In genomic region chr4:10080874-10081606, GRCh38 we compare ENCODE assay signal across 15 cellular contexts. TPM values are rescaled to one million over a fixed set of nuclear protein-coding genes. Genes with fewer than 3 reads are reported as not detected.
A peak's percentile ranks its signal among the peaks of the same experiment; 100 is the strongest.
DNase-seq lines count a peak whose midpoint lies in the region; TF ChIP-seq lines count a peak whose summit lies in the region.
"Had no signal": no experiment of that assay in that cellular context is flagged by ENCODE, and none has a peak within 500 bp of the region (broad histone marks: within the 10 kb centered on the region; RNA-seq: fewer than 3 reads in every experiment).

No MANE protein-coding gene starts in this region.

- H3K27ac Mint-ChIP-seq in activated CD4-positive, alpha-beta memory T cell treated with anti-CD3 and anti-CD28 coated beads for 36 hours = peak overlapping the region; percentile 13
- H3K27ac Mint-ChIP-seq in activated CD4-positive, alpha-beta memory T cell treated with anti-CD3 and anti-CD28 coated beads, Interleukin-2, amount 10 ng/mL, durations not matched to agents 7 days and 5 days = no peak overlapping the region
- H3K27ac Mint-ChIP-seq in immature natural killer cell = peak overlapping the region in 5 of 6 donors; percentile 10 to 80 (median 27)
- peak overlapping the region; percentile 18 for H3K27ac Mint-ChIP-seq in progenitor cell of endocrine pancreas
- H3K27ac Mint-ChIP-seq: activated B cell treated with CpG ODN at 0.5 μM for 24 hours; activated naive CD8-positive, alpha-beta T cell had no signal

- intact Hi-C loops in activated CD4-positive, alpha-beta memory T cell treated with anti-CD3 and anti-CD28 coated beads for 36 hours (cut with micrococcal nuclease) = no loop called here

- peaks cover 64% of the 10 kb centered on the region for H3K36me3 Mint-ChIP-seq in activated CD4-positive, alpha-beta memory T cell treated with anti-CD3 and anti-CD28 coated beads for 36 hours
- peaks cover 85% of the 10 kb centered on the region for H3K36me3 Mint-ChIP-seq in activated CD4-positive, alpha-beta memory T cell treated with anti-CD3 and anti-CD28 coated beads, Interleukin-2, amount 10 ng/mL, durations not matched to agents 7 days and 5 days (ENCODE audit: low read depth)
- peaks cover 13 to 46% (median 15%) of the 10 kb centered on the region in 3 donors for H3K36me3 Mint-ChIP-seq in immature natural killer cell
- H3K36me3 Mint-ChIP-seq in progenitor cell of endocrine pancreas (ENCODE audit: insufficient read depth) = peaks cover 15% of the 10 kb centered on the region
- H3K36me3 Mint-ChIP-seq: activated naive CD8-positive, alpha-beta T cell had no signal

- no peak overlapping the region for H3K4me3 Mint-ChIP-seq in activated CD4-positive, alpha-beta memory T cell treated with anti-CD3 and anti-CD28 coated beads for 36 hours
- H3K4me3 Mint-ChIP-seq in activated CD4-positive, alpha-beta memory T cell treated with anti-CD3 and anti-CD28 coated beads, Interleukin-2, amount 10 ng/mL, durations not matched to agents 7 days and 5 days = no peak overlapping the region
- no peak overlapping the region for H3K4me3 Mint-ChIP-seq in immature natural killer cell
- H3K4me3 Mint-ChIP-seq in progenitor cell of endocrine pancreas (ENCODE audit: low read depth) = no peak overlapping the region
- H3K4me3 Mint-ChIP-seq: activated B cell treated with CpG ODN at 0.5 μM for 24 hours; activated naive CD8-positive, alpha-beta T cell; neural crest cell had no signal

- H3K4me1 Mint-ChIP-seq in activated CD4-positive, alpha-beta memory T cell treated with anti-CD3 and anti-CD28 coated beads for 36 hours (ENCODE audit: low read depth) = no peaks in the 10 kb centered on the region
- H3K4me1 Mint-ChIP-seq in activated CD4-positive, alpha-beta memory T cell treated with anti-CD3 and anti-CD28 coated beads, Interleukin-2, amount 10 ng/mL, durations not matched to agents 7 days and 5 days = no peaks in the 10 kb centered on the region
- peaks cover 26 to 34% of the 10 kb centered on the region in 2 donors for H3K4me1 Mint-ChIP-seq in immature natural killer cell
- H3K4me1 Mint-ChIP-seq in progenitor cell of endocrine pancreas (ENCODE audit: low read depth) = no peaks in the 10 kb centered on the region
- H3K4me1 Mint-ChIP-seq: activated B cell treated with CpG ODN at 0.5 μM for 24 hours, neural crest cell had no signal

- in situ Hi-C loops in GM13976 (cut with MboI; ENCODE audit: low sequenced_read_pairs, unreplicated experiment) = no loop called here

- no peaks in the 10 kb centered on the region for H3K9me3 Mint-ChIP-seq in activated CD4-positive, alpha-beta memory T cell treated with anti-CD3 and anti-CD28 coated beads for 36 hours
- H3K9me3 Mint-ChIP-seq in activated CD4-positive, alpha-beta memory T cell treated with anti-CD3 and anti-CD28 coated beads, Interleukin-2, amount 10 ng/mL, durations not matched to agents 7 days and 5 days = no peaks in the 10 kb centered on the region
- H3K9me3 Mint-ChIP-seq in immature natural killer cell (no peaks in the 10 kb centered on the region), progenitor cell of endocrine pancreas (ENCODE audit: low read depth) (no peaks in the 10 kb centered on the region)
- H3K9me3 Mint-ChIP-seq: activated B cell treated with CpG ODN at 0.5 μM for 24 hours, neural crest cell had no signal

- DNase-seq in activated CD4-positive, alpha-beta memory T cell treated with anti-CD3 and anti-CD28 coated beads for 36 hours = peak; percentile 6
- no peak for DNase-seq in activated CD4-positive, alpha-beta memory T cell treated with anti-CD3 and anti-CD28 coated beads, Interleukin-2, amount 10 ng/mL, durations not matched to agents 7 days and 5 days
- DNase-seq in GM13976 (ENCODE audit: low spot score) (peak; percentile 20), immature natural killer cell (no peak), progenitor cell of endocrine pancreas (ENCODE audit: low spot score, unreplicated experiment) (no peak), NCI-H128 (lab: John Stamatoyannopoulos, UW; ENCODE audit: unreplicated experiment) (no peak), SIG-M5 (lab: John Stamatoyannopoulos, UW) (no peak), cerebellar nuclear complex (lab: John Stamatoyannopoulos, UW) (no peak)
- DNase-seq: mammary epithelial cell, NCI-H1417, NCI-H774 had no signal

- no peak for TF ChIP-seq CTCF in GM13976 (IDR thresholded peaks at IDR 0.05; ENCODE audit: borderline replicate concordance, control extremely low read depth, extremely low read depth, insufficient read depth, missing control alignments)
- TF ChIP-seq CTCF in progenitor cell of endocrine pancreas (IDR thresholded peaks at IDR 0.05; ENCODE audit: unreplicated experiment) = no peak

- no peaks in the 10 kb centered on the region for H3K27me3 Mint-ChIP-seq in activated CD4-positive, alpha-beta memory T cell treated with anti-CD3 and anti-CD28 coated beads for 36 hours
- no peaks in the 10 kb centered on the region for H3K27me3 Mint-ChIP-seq in activated CD4-positive, alpha-beta memory T cell treated with anti-CD3 and anti-CD28 coated beads, Interleukin-2, amount 10 ng/mL, durations not matched to agents 7 days and 5 days
- H3K27me3 Mint-ChIP-seq in immature natural killer cell (ENCODE audit: low read depth in 3 of 3) (peaks cover 0 to 4% (median 3%) of the 10 kb centered on the region in 3 donors), progenitor cell of endocrine pancreas (no peaks in the 10 kb centered on the region)
- H3K27me3 Mint-ChIP-seq: activated B cell treated with CpG ODN at 0.5 μM for 24 hours; activated naive CD8-positive, alpha-beta T cell had no signal

- POLR2A ChIA-PET in activated CD4-positive, alpha-beta memory T cell treated with anti-CD3 and anti-CD28 coated beads for 36 hours (lab: Charles Lee) = no interaction called here
- POLR2A ChIA-PET in activated CD4-positive, alpha-beta memory T cell treated with anti-CD3 and anti-CD28 coated beads, Interleukin-2, amount 10 ng/mL, durations not matched to agents 7 days and 5 days (lab: Charles Lee) = interaction anchor here (1.0 to 1.2 kb wide), 2 partner anchors 36 to 38 kb away, joined by 3 to 4 read pairs; partner anchors contain the start of gene WDR1

- CTCF ChIA-PET in activated CD4-positive, alpha-beta memory T cell treated with anti-CD3 and anti-CD28 coated beads for 36 hours (lab: Charles Lee) = no interaction called here
- CTCF ChIA-PET in activated CD4-positive, alpha-beta memory T cell treated with anti-CD3 and anti-CD28 coated beads, Interleukin-2, amount 10 ng/mL, durations not matched to agents 7 days and 5 days (lab: Charles Lee) = interaction anchor here (0.7 kb wide), 1 partner anchor 378 kb away, joined by 3 read pairs; no protein-coding TSS in a partner anchor

RNA-seq across cellular contexts. Expression of gene WDR1, which starts 35.6 kb away (rescaled TPM):
- total RNA-seq in activated CD4-positive, alpha-beta memory T cell treated with anti-CD3 and anti-CD28 coated beads for 36 hours = 100 to 1,000 TPM; 351 to 353 TPM
- 100 to 1,000 TPM; 463 to 465 TPM for total RNA-seq in activated CD4-positive, alpha-beta memory T cell treated with anti-CD3 and anti-CD28 coated beads, Interleukin-2, amount 10 ng/mL, durations not matched to agents 7 days and 5 days
- polyA plus RNA-seq in immature natural killer cell = 100 to 1,000 TPM; 339 to 509 (median 401) TPM
- total RNA-seq in progenitor cell of endocrine pancreas = 191 and 200 TPM in 2 replicates

RNA-seq across cellular contexts. Expression of gene SLC2A9, which starts 59.7 kb away (rescaled TPM):
- under 1 TPM; 0.10 to 0.65 TPM for total RNA-seq in activated CD4-positive, alpha-beta memory T cell treated with anti-CD3 and anti-CD28 coated beads for 36 hours
- under 1 TPM; 0.55 to 0.83 TPM for total RNA-seq in activated CD4-positive, alpha-beta memory T cell treated with anti-CD3 and anti-CD28 coated beads, Interleukin-2, amount 10 ng/mL, durations not matched to agents 7 days and 5 days
- 1 to 10 TPM in 2 of 3 donors, not detected in 1; 1.4 to 2.3 TPM for polyA plus RNA-seq in immature natural killer cell
- 3.1 and 3.2 TPM in 2 replicates for total RNA-seq in progenitor cell of endocrine pancreas
- total RNA-seq: RPMI7951 had no signal

Comparison
In these comparisons a context has a peak if more than half of its experiments do, and no peak if none do; other contexts are left out.
1. DNase-seq: peak in activated CD4-positive, alpha-beta memory T cell treated with anti-CD3 and anti-CD28 coated beads for 36 hours (single experiment) and GM13976 (single experiment); none in activated CD4-positive, alpha-beta memory T cell treated with anti-CD3 and anti-CD28 coated beads, Interleukin-2, amount 10 ng/mL, durations not matched to agents 7 days and 5 days (single experiment), immature natural killer cell (0 of 3), progenitor cell of endocrine pancreas (single experiment), NCI-H128 (single experiment), SIG-M5 (single experiment) and cerebellar nuclear complex (0 of 2).